In the genomic region with DNA sequence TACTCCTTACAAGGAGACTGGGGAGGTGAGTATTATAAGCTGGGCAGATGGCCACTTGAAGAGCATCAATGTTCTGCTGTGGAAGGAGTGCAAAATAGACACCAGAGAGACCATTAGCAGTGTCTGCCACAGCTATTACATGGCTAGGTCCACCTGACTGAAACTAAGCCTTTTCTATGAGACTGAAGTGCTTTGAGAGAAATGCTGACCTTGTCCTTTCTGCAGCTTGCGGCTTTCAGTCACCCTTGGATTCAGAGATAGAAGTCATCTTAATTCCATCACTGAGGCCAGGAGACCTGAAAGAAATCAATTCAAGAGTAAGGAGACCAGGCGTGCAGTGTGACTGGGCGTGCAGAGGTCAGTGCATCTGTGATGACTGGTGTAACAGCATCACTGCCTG, we compare ENCODE assay signal across 11 cellular contexts. TPM values are rescaled to one million over a fixed set of nuclear protein-coding genes. Genes with fewer than 3 reads are reported as not detected.
DNase-seq lines count a peak whose midpoint lies in the region; ATAC-seq, FAIRE-seq and TF ChIP-seq lines count a peak whose summit lies in the region.
"Had no signal": no experiment of that assay in that cellular context is flagged by ENCODE, and none has a peak within 500 bp of the region (broad histone marks: within the 10 kb centered on the region; RNA-seq: fewer than 3 reads in every experiment).

No MANE protein-coding gene starts in this region.

- TF ChIP-seq EP300 in HepG2 (IDR thresholded peaks at IDR 0.05; ENCODE audit: low read depth in 2 of 2, low read length in 2 of 2) (no peak), HepG2 (CRISPR knock-in tag; IDR thresholded peaks at IDR 0.05; ENCODE audit: borderline replicate concordance) (no peak)

- DNase-seq in HepG2 (ENCODE audit: low spot score) (no peak), right lobe of liver (no peak), cerebellum (ENCODE audit: low spot score) (peak; percentile 3), type B pancreatic cell (ENCODE audit: extremely low spot score, unreplicated experiment) (no peak), NCI-H1417 (lab: John Stamatoyannopoulos, UW) (no peak)
- DNase-seq: ovary, T1000 had no signal

- H4K20me1 ChIP-seq in HepG2 (ENCODE audit: insufficient read depth, low read length) = no peaks in the 10 kb centered on the region

- BruUV-seq in HepG2 (replicated peaks; lab: Mats Ljungman, UMichigan) = no TSS peak

- peaks cover 89% of the 10 kb centered on the region for H3K9me3 ChIP-seq in HepG2 (ENCODE audit: low read length)
- H3K9me3 ChIP-seq in right lobe of liver = peaks cover 0 to 28% (median 0%) of the 10 kb centered on the region in 4 donors
- H3K9me3 ChIP-seq in muscle layer of colon (ENCODE audit: low read length) = peaks cover 35% of the 10 kb centered on the region

- CTCF ChIA-PET in HepG2 (lab: Yijun Ruan, JAX; ENCODE audit: low intra/inter-chr PET ratio, low total read pairs) = no interaction called here

- peaks cover 21% of the 10 kb centered on the region for H3K36me3 Mint-ChIP-seq in type B pancreatic cell

- H2AFZ ChIP-seq in HepG2 (ENCODE audit: low read length) = no peak overlapping the region

- no peaks in the 10 kb centered on the region for H3K27me3 Mint-ChIP-seq in type B pancreatic cell

- WGBS in HepG2 (ENCODE audit: low lambda C conversion rate) = 28% methylated on average over 3 of the region's 3 CpGs
- 100% methylated on average over 2 of the region's 3 CpGs for WGBS in right lobe of liver (ENCODE audit: insufficient coverage, low coverage, low lambda C conversion rate, missing lambda C conversion rate)

- H3K27ac ChIP-seq in HepG2 (ENCODE audit: extremely low read length, insufficient read depth, low read length) = no peak overlapping the region
- H3K27ac ChIP-seq in right lobe of liver = no peak overlapping the region
- H3K27ac ChIP-seq in muscle layer of colon (ENCODE audit: low read depth, low read length) = no peak overlapping the region

- no peaks in the 10 kb centered on the region for H3K27me3 ChIP-seq in HepG2 (ENCODE audit: control insufficient read depth in 1 of 2, insufficient read depth in 2 of 2, low read length in 2 of 2)
- no peaks in the 10 kb centered on the region for H3K27me3 ChIP-seq in right lobe of liver
- H3K27me3 ChIP-seq in muscle layer of colon (ENCODE audit: control insufficient read depth in 1 of 2, insufficient read depth in 2 of 2, low read length in 2 of 2) = no peaks in the 10 kb centered on the region
- H3K27me3 ChIP-seq: ovary had no signal

- H3K4me3 Mint-ChIP-seq in type B pancreatic cell = peak overlapping the region; percentile 95

- no peak for FAIRE-seq in HepG2 (lab: Jason Lieb, UNC)

- in situ Hi-C loops in HepG2 (cut with HindIII; ENCODE audit: extremely low pct_ligation_motif_present, low pct_unique_long_range_greater_than_20kb) = no loop called here

- TF ChIP-seq RAD21 in HepG2 (CRISPR knock-in tag; IDR thresholded peaks at IDR 0.05) = no peak

- H3K9me3 Mint-ChIP-seq in type B pancreatic cell = peaks cover 18% of the 10 kb centered on the region

- no peaks in the 10 kb centered on the region for H3K4me1 Mint-ChIP-seq in type B pancreatic cell (ENCODE audit: unreplicated experiment)

- TF ChIP-seq CTCF in HepG2 (CRISPR knock-in tag; IDR thresholded peaks at IDR 0.05) (no peak), right lobe of liver (IDR thresholded peaks at IDR 0.05) (no peak), type B pancreatic cell (conservative IDR thresholded peaks at IDR 0.05) (no peak)

- H3K36me3 ChIP-seq in HepG2 (replicated peaks in 1 of 2; ENCODE audit: control insufficient read depth in 1 of 2, insufficient read depth in 2 of 2, low read length in 2 of 2) = no peaks in the 10 kb centered on the region
- no peaks in the 10 kb centered on the region for H3K36me3 ChIP-seq in right lobe of liver
- H3K36me3 ChIP-seq in muscle layer of colon (ENCODE audit: insufficient read depth, low read length) = peaks cover 12% of the 10 kb centered on the region
- H3K36me3 ChIP-seq: ovary had no signal

- no peaks in the 10 kb centered on the region for H3K4me1 ChIP-seq in HepG2 (ENCODE audit: insufficient read depth, low read length)
- no peaks in the 10 kb centered on the region for H3K4me1 ChIP-seq in right lobe of liver
- peaks cover 7% of the 10 kb centered on the region for H3K4me1 ChIP-seq in muscle layer of colon (ENCODE audit: insufficient read depth, low read length)

- H3K79me2 ChIP-seq in HepG2 (ENCODE audit: insufficient read depth, low read length) = no peaks in the 10 kb centered on the region

- H3K4me3 ChIP-seq in HepG2 (replicated peaks in 1 of 3; ENCODE audit: insufficient read depth in 1 of 3, low read depth in 2 of 3, low read length in 3 of 3) (no peak overlapping the region), right lobe of liver (no peak overlapping the region), muscle layer of colon (ENCODE audit: low read depth in 1 of 2, low read length in 2 of 2) (peak overlapping the region; percentile 75 to 83)

- ATAC-seq in HepG2 = no peak
- ATAC-seq in right lobe of liver = no peak
- ATAC-seq in HG03442 (IDR thresholded peaks at IDR 0.05; ENCODE audit: unreplicated experiment) = no peak
- ATAC-seq in GM19452 (IDR thresholded peaks at IDR 0.05; ENCODE audit: unreplicated experiment) = no peak

- TF ChIP-seq POLR2A in HepG2 (IDR thresholded peaks at IDR 0.05; ENCODE audit: insufficient read depth in 1 of 2, low read depth in 2 of 2, low read length in 2 of 2) (no peak), right lobe of liver (IDR thresholded peaks at IDR 0.05) (no peak)

- H3K27ac Mint-ChIP-seq in type B pancreatic cell = peak overlapping the region; percentile 88

- POLR2A ChIA-PET in HepG2 (lab: Yijun Ruan, JAX) = no interaction called here

- H3K9ac ChIP-seq in HepG2 (ENCODE audit: insufficient read depth, low read depth, low read length) (no peak overlapping the region), muscle layer of colon (ENCODE audit: low read length) (no peak overlapping the region)

- no peak overlapping the region for H3K4me2 ChIP-seq in HepG2 (ENCODE audit: low read depth, low read length)

- intact Hi-C loops in HepG2 (cut with micrococcal nuclease; ENCODE audit: unreplicated experiment) (no loop called here), right lobe of liver (cut with DNase I) (no loop called here)

RNA-seq across cellular contexts. Expression of a gene that starts 1.3 kb away (rescaled TPM):
- total RNA-seq in HepG2 (2016; rRNA removed; fragmentation: Illumina TruSeq; extraction: Trizol) = not detected in 2 replicates
- not detected in 2 replicates for total RNA-seq in HepG2 (2016; cell fraction: cytosol; rRNA removed; fragmentation: Illumina TruSeq; extraction: Trizol; ENCODE audit: low read depth)
- not detected in 2 replicates for total RNA-seq in HepG2 (2016; cell fraction: insoluble cytoplasmic fraction; rRNA removed; fragmentation: Illumina TruSeq; extraction: Trizol)
- total RNA-seq in HepG2 (2016; cell fraction: membrane; rRNA removed; fragmentation: Illumina TruSeq; extraction: Trizol) = not detected in 2 replicates
- total RNA-seq in HepG2 (2016; cell fraction: nucleus; rRNA removed; fragmentation: Illumina TruSeq; extraction: Trizol) = not detected in 2 replicates
- polyA plus RNA-seq in HepG2 (2011; rRNA removed) = not detected in 2 replicates
- polyA plus RNA-seq in HepG2 (2011; cell fraction: cytosol; rRNA removed) = not detected in 2 replicates
- not detected in 2 replicates for polyA plus RNA-seq in HepG2 (2011; cell fraction: nucleus; rRNA removed)
- polyA plus RNA-seq in HepG2 (2012) = not detected in 2 replicates
- polyA plus RNA-seq in HepG2 (2016; cell fraction: cytosol; fragmentation: Illumina TruSeq; extraction: Trizol; ENCODE audit: low read depth) = not detected in 2 replicates
- not detected in 2 replicates for polyA plus RNA-seq in HepG2 (2016; cell fraction: insoluble cytoplasmic fraction; fragmentation: Illumina TruSeq; extraction: Trizol; ENCODE audit: low read depth)
- not detected in 2 replicates for polyA plus RNA-seq in HepG2 (2016; cell fraction: membrane; fragmentation: Illumina TruSeq; extraction: Trizol; ENCODE audit: low read depth)
- not detected in 2 replicates for polyA plus RNA-seq in HepG2 (2016; cell fraction: nucleus; fragmentation: Illumina TruSeq; extraction: Trizol; ENCODE audit: insufficient read depth, low read depth)
- not detected in 2 replicates for polyA minus RNA-seq in HepG2 (2011; rRNA and poly(A)+ RNA removed; ENCODE audit: low replicate concordance)
- not detected in 2 replicates for polyA minus RNA-seq in HepG2 (2011; cell fraction: cytosol; rRNA and poly(A)+ RNA removed)
- polyA minus RNA-seq in HepG2 (2011; cell fraction: nucleus; rRNA and poly(A)+ RNA removed) = not detected in 2 replicates
- 1 to 10 TPM in 1 of 6 experiments, under 1 TPM in 5; 0.53 to 2.6 (median 0.77) TPM for total RNA-seq in right lobe of liver
- 23.0 TPM for total RNA-seq in cerebellum
- total RNA-seq in type B pancreatic cell (ENCODE audit: low replicate concordance) = 6.2 and 7.2 TPM in 2 replicates
- total RNA-seq: MCF 10A had no signal

RNA-seq across cellular contexts. Expression of a gene that starts 29.8 kb away (rescaled TPM):
- total RNA-seq in HepG2 (2016; rRNA removed; fragmentation: Illumina TruSeq; extraction: Trizol) (not detected in 2 replicates), right lobe of liver (1 to 10 TPM; 1.1 to 3.6 (median 2.2) TPM), cerebellum (28.3 TPM), type B pancreatic cell (ENCODE audit: low replicate concordance) (0.05 TPM in 1 of 2 replicates, not detected in the other)
- not detected in 2 replicates for total RNA-seq in HepG2 (2016; cell fraction: cytosol; rRNA removed; fragmentation: Illumina TruSeq; extraction: Trizol; ENCODE audit: low read depth)
- not detected in 2 replicates for total RNA-seq in HepG2 (2016; cell fraction: insoluble cytoplasmic fraction; rRNA removed; fragmentation: Illumina TruSeq; extraction: Trizol)
- not detected in 2 replicates for total RNA-seq in HepG2 (2016; cell fraction: membrane; rRNA removed; fragmentation: Illumina TruSeq; extraction: Trizol)
- not detected in 2 replicates for total RNA-seq in HepG2 (2016; cell fraction: nucleus; rRNA removed; fragmentation: Illumina TruSeq; extraction: Trizol)
- polyA plus RNA-seq in HepG2 (2011; rRNA removed) = not detected in 2 replicates
- polyA plus RNA-seq in HepG2 (2011; cell fraction: cytosol; rRNA removed) = not detected in 2 replicates
- not detected in 2 replicates for polyA plus RNA-seq in HepG2 (2011; cell fraction: nucleus; rRNA removed)
- polyA plus RNA-seq in HepG2 (2012) = not detected in 2 replicates
- not detected in 2 replicates for polyA plus RNA-seq in HepG2 (2016; cell fraction: cytosol; fragmentation: Illumina TruSeq; extraction: Trizol; ENCODE audit: low read depth)
- polyA plus RNA-seq in HepG2 (2016; cell fraction: insoluble cytoplasmic fraction; fragmentation: Illumina TruSeq; extraction: Trizol; ENCODE audit: low read depth) = not detected in 2 replicates
- not detected in 2 replicates for polyA plus RNA-seq in HepG2 (2016; cell fraction: membrane; fragmentation: Illumina TruSeq; extraction: Trizol; ENCODE audit: low read depth)
- polyA plus RNA-seq in HepG2 (2016; cell fraction: nucleus; fragmentation: Illumina TruSeq; extraction: Trizol; ENCODE audit: insufficient read depth, low read depth) = not detected in 2 replicates
- not detected in 2 replicates for polyA minus RNA-seq in HepG2 (2011; rRNA and poly(A)+ RNA removed; ENCODE audit: low replicate concordance)
- not detected in 2 replicates for polyA minus RNA-seq in HepG2 (2011; cell fraction: cytosol; rRNA and poly(A)+ RNA removed)
- polyA minus RNA-seq in HepG2 (2011; cell fraction: nucleus; rRNA and poly(A)+ RNA removed) = not detected in 2 replicates
- total RNA-seq: MCF 10A had no signal

RNA-seq across cellular contexts. Expression of a gene that starts 29.8 kb away (rescaled TPM):
- total RNA-seq in HepG2 (2016; rRNA removed; fragmentation: Illumina TruSeq; extraction: Trizol) (not detected in 2 replicates), right lobe of liver (1 to 10 TPM; 1.2 to 5.7 (median 2.9) TPM), cerebellum (18.2 TPM), type B pancreatic cell (ENCODE audit: low replicate concordance) (5.1 and 6.5 TPM in 2 replicates)
- not detected in 2 replicates for total RNA-seq in HepG2 (2016; cell fraction: cytosol; rRNA removed; fragmentation: Illumina TruSeq; extraction: Trizol; ENCODE audit: low read depth)
- total RNA-seq in HepG2 (2016; cell fraction: insoluble cytoplasmic fraction; rRNA removed; fragmentation: Illumina TruSeq; extraction: Trizol) = not detected in 2 replicates
- total RNA-seq in HepG2 (2016; cell fraction: membrane; rRNA removed; fragmentation: Illumina TruSeq; extraction: Trizol) = not detected in 2 replicates
- not detected in 2 replicates for total RNA-seq in HepG2 (2016; cell fraction: nucleus; rRNA removed; fragmentation: Illumina TruSeq; extraction: Trizol)
- not detected in 2 replicates for polyA plus RNA-seq in HepG2 (2011; rRNA removed)
- polyA plus RNA-seq in HepG2 (2011; cell fraction: cytosol; rRNA removed) = not detected in 2 replicates
- polyA plus RNA-seq in HepG2 (2011; cell fraction: nucleus; rRNA removed) = not detected in 2 replicates
- polyA plus RNA-seq in HepG2 (2012) = not detected in 2 replicates
- not detected in 2 replicates for polyA plus RNA-seq in HepG2 (2016; cell fraction: cytosol; fragmentation: Illumina TruSeq; extraction: Trizol; ENCODE audit: low read depth)
- not detected in 2 replicates for polyA plus RNA-seq in HepG2 (2016; cell fraction: insoluble cytoplasmic fraction; fragmentation: Illumina TruSeq; extraction: Trizol; ENCODE audit: low read depth)
- polyA plus RNA-seq in HepG2 (2016; cell fraction: membrane; fragmentation: Illumina TruSeq; extraction: Trizol; ENCODE audit: low read depth) = not detected in 2 replicates
- not detected in 2 replicates for polyA plus RNA-seq in HepG2 (2016; cell fraction: nucleus; fragmentation: Illumina TruSeq; extraction: Trizol; ENCODE audit: insufficient read depth, low read depth)
- polyA minus RNA-seq in HepG2 (2011; rRNA and poly(A)+ RNA removed; ENCODE audit: low replicate concordance) = 0.06 TPM in 1 of 2 replicates, not detected in the other
- polyA minus RNA-seq in HepG2 (2011; cell fraction: cytosol; rRNA and poly(A)+ RNA removed) = not detected in 2 replicates
- 0.12 TPM in 1 of 2 replicates, not detected in the other for polyA minus RNA-seq in HepG2 (2011; cell fraction: nucleus; rRNA and poly(A)+ RNA removed)
- total RNA-seq: MCF 10A had no signal

RNA-seq across cellular contexts. Expression of a gene that starts 57.7 kb away (rescaled TPM):
- 4.4 and 5.8 TPM in 2 replicates for total RNA-seq in HepG2 (2016; rRNA removed; fragmentation: Illumina TruSeq; extraction: Trizol)
- total RNA-seq in HepG2 (2016; cell fraction: cytosol; rRNA removed; fragmentation: Illumina TruSeq; extraction: Trizol; ENCODE audit: low read depth) = 2.2 and 3.3 TPM in 2 replicates
- 4.4 and 4.6 TPM in 2 replicates for total RNA-seq in HepG2 (2016; cell fraction: insoluble cytoplasmic fraction; rRNA removed; fragmentation: Illumina TruSeq; extraction: Trizol)
- total RNA-seq in HepG2 (2016; cell fraction: membrane; rRNA removed; fragmentation: Illumina TruSeq; extraction: Trizol) = 6.2 and 6.5 TPM in 2 replicates
- total RNA-seq in HepG2 (2016; cell fraction: nucleus; rRNA removed; fragmentation: Illumina TruSeq; extraction: Trizol) = 3.7 and 4.3 TPM in 2 replicates
- 2.2 and 3.2 TPM in 2 replicates for polyA plus RNA-seq in HepG2 (2011; rRNA removed)
- 2.3 and 2.8 TPM in 2 replicates for polyA plus RNA-seq in HepG2 (2011; cell fraction: cytosol; rRNA removed)
- polyA plus RNA-seq in HepG2 (2011; cell fraction: nucleus; rRNA removed) = 4.6 and 4.7 TPM in 2 replicates
- 1.5 and 2.0 TPM in 2 replicates for polyA plus RNA-seq in HepG2 (2012)
- polyA plus RNA-seq in HepG2 (2016; cell fraction: cytosol; fragmentation: Illumina TruSeq; extraction: Trizol; ENCODE audit: low read depth) = 2.9 and 3.4 TPM in 2 replicates
- polyA plus RNA-seq in HepG2 (2016; cell fraction: insoluble cytoplasmic fraction; fragmentation: Illumina TruSeq; extraction: Trizol; ENCODE audit: low read depth) = 3.5 and 3.9 TPM in 2 replicates
- polyA plus RNA-seq in HepG2 (2016; cell fraction: membrane; fragmentation: Illumina TruSeq; extraction: Trizol; ENCODE audit: low read depth) = 4.7 and 4.8 TPM in 2 replicates
- 3.1 and 3.3 TPM in 2 replicates for polyA plus RNA-seq in HepG2 (2016; cell fraction: nucleus; fragmentation: Illumina TruSeq; extraction: Trizol; ENCODE audit: insufficient read depth, low read depth)
- polyA minus RNA-seq in HepG2 (2011; rRNA and poly(A)+ RNA removed; ENCODE audit: low replicate concordance) = 4.3 and 8.0 TPM in 2 replicates
- 1.8 and 2.3 TPM in 2 replicates for polyA minus RNA-seq in HepG2 (2011; cell fraction: cytosol; rRNA and poly(A)+ RNA removed)
- 8.1 and 9.6 TPM in 2 replicates for polyA minus RNA-seq in HepG2 (2011; cell fraction: nucleus; rRNA and poly(A)+ RNA removed)
- 1 to 10 TPM in 4 of 6 experiments, under 1 TPM in 2; 0.90 to 2.8 (median 1.5) TPM for total RNA-seq in right lobe of liver
- total RNA-seq in cerebellum = 28.8 TPM
- 10.4 and 15.8 TPM in 2 replicates for total RNA-seq in type B pancreatic cell (ENCODE audit: low replicate concordance)

Comparison
In these comparisons a context has a peak if more than half of its experiments do, and no peak if none do; other contexts are left out.
1. H3K4me3 ChIP-seq: peak in muscle layer of colon (2 of 2); none in HepG2 (0 of 3) and right lobe of liver (0 of 3).